In genomic region chr16:69727916-69728270, GRCh38 we compare ENCODE assay signal across 11 cellular contexts. TPM values are rescaled to one million over a fixed set of nuclear protein-coding genes. Genes with fewer than 3 reads are reported as not detected.
DNase-seq lines count a peak whose midpoint lies in the region; ATAC-seq and TF ChIP-seq lines count a peak whose summit lies in the region.
"Had no signal": no experiment of that assay in that cellular context is flagged by ENCODE, and none has a peak within 500 bp of the region (broad histone marks: within the 10 kb centered on the region; RNA-seq: fewer than 3 reads in every experiment).

No MANE protein-coding gene starts in this region.

- no peak for ATAC-seq in RWPE2 (ENCODE audit: low read depth)
- ATAC-seq in GM21360 (IDR thresholded peaks at IDR 0.05; ENCODE audit: unreplicated experiment) = no peak
- ATAC-seq in GM21423 (IDR thresholded peaks at IDR 0.05; ENCODE audit: unreplicated experiment) = no peak
- ATAC-seq: CD8-positive, alpha-beta T cell had no signal

- H3K4me3 ChIP-seq in RWPE2 (ENCODE audit: severe bottlenecking) (no peak overlapping the region), right atrium auricular region (no peak overlapping the region)

- H3K27ac ChIP-seq in RWPE2 (ENCODE audit: poor library complexity, severe bottlenecking) (peak overlapping the region; percentile 86), right atrium auricular region (peak overlapping the region; percentile 68 to 82), substantia nigra (ENCODE audit: low read depth, low read length, poor library complexity, severe bottlenecking) (peak overlapping the region; percentile 89)

- DNase-seq in activated CD4-positive, alpha-beta T cell treated with anti-CD3 and anti-CD28 coated beads, Interleukin-2, amount 10 ng/mL, durations not matched to agents 24 days and 14 days = no peak
- DNase-seq in activated CD4-positive, alpha-beta T cell treated with anti-CD3 and anti-CD28 coated beads for 48 hours = no peak
- no peak for DNase-seq in RWPE2 (ENCODE audit: low spot score)
- no peak for DNase-seq in right atrium auricular region (ENCODE audit: low spot score)
- peak in 40 of 49 donors; percentile 2 to 76 (median 46) for DNase-seq in substantia nigra (lab: John Stamatoyannopoulos, UW)
- DNase-seq in COLO829 (ENCODE audit: low spot score) = no peak
- DNase-seq: CD8-positive, alpha-beta T cell; GOT3; NCI-H2171 treated with DMSO at 0.1 percent for 48 hours had no signal

- peak overlapping the region; percentile 93 for H3K4me3 Mint-ChIP-seq in activated CD4-positive, alpha-beta T cell treated with anti-CD3 and anti-CD28 coated beads, Interleukin-2, amount 10 ng/mL, durations not matched to agents 24 days and 14 days

- intact Hi-C loops in activated CD4-positive, alpha-beta T cell treated with anti-CD3 and anti-CD28 coated beads, Interleukin-2, amount 10 ng/mL, durations not matched to agents 24 days and 14 days (cut with micrococcal nuclease) = loop anchor here (2.0 kb wide), 1 partner anchor 27 kb away; the partner anchor contains the start of gene NOB1

- H3K27ac Mint-ChIP-seq in activated CD4-positive, alpha-beta T cell treated with anti-CD3 and anti-CD28 coated beads, Interleukin-2, amount 10 ng/mL, durations not matched to agents 24 days and 14 days = peak overlapping the region; percentile 98
- H3K27ac Mint-ChIP-seq: CD8-positive, alpha-beta T cell had no signal

- H3K9me3 ChIP-seq in RWPE2 (ENCODE audit: severe bottlenecking) (no peaks in the 10 kb centered on the region), right atrium auricular region (no peaks in the 10 kb centered on the region)

- TF ChIP-seq CTCF in RWPE2 (IDR thresholded peaks at IDR 0.05; ENCODE audit: poor library complexity, severe bottlenecking) = no peak
- TF ChIP-seq CTCF in right atrium auricular region (IDR thresholded peaks at IDR 0.05) = no peak

- no peaks in the 10 kb centered on the region for H3K27me3 Mint-ChIP-seq in activated CD4-positive, alpha-beta T cell treated with anti-CD3 and anti-CD28 coated beads, Interleukin-2, amount 10 ng/mL, durations not matched to agents 24 days and 14 days

- no peaks in the 10 kb centered on the region for H3K9me3 Mint-ChIP-seq in activated CD4-positive, alpha-beta T cell treated with anti-CD3 and anti-CD28 coated beads, Interleukin-2, amount 10 ng/mL, durations not matched to agents 24 days and 14 days
- H3K9me3 Mint-ChIP-seq: CD8-positive, alpha-beta T cell had no signal

- H3K36me3 ChIP-seq in RWPE2 (ENCODE audit: low read depth) (peaks cover 7% of the 10 kb centered on the region; the same call in 1 of the 2 replicates), right atrium auricular region (no peaks in the 10 kb centered on the region)

- peaks cover 2% of the 10 kb centered on the region for H3K36me3 Mint-ChIP-seq in activated CD4-positive, alpha-beta T cell treated with anti-CD3 and anti-CD28 coated beads, Interleukin-2, amount 10 ng/mL, durations not matched to agents 24 days and 14 days (ENCODE audit: low read depth)

- H3K4me1 ChIP-seq in RWPE2 (ENCODE audit: insufficient read depth, poor library complexity, severe bottlenecking) (peaks cover 23% of the 10 kb centered on the region), right atrium auricular region (peaks cover 0 to 40% of the 10 kb centered on the region in 2 donors)

- peaks cover 36% of the 10 kb centered on the region for H3K4me1 Mint-ChIP-seq in activated CD4-positive, alpha-beta T cell treated with anti-CD3 and anti-CD28 coated beads, Interleukin-2, amount 10 ng/mL, durations not matched to agents 24 days and 14 days

- H3K27me3 ChIP-seq in RWPE2 (ENCODE audit: insufficient read depth, poor library complexity, severe bottlenecking) (no peaks in the 10 kb centered on the region), right atrium auricular region (no peaks in the 10 kb centered on the region)

RNA-seq across cellular contexts. Expression of gene NQO1, which starts 1.5 kb away (rescaled TPM):
- total RNA-seq in activated CD4-positive, alpha-beta T cell treated with anti-CD3 and anti-CD28 coated beads, Interleukin-2, amount 10 ng/mL, durations not matched to agents 24 days and 14 days = 9.2 and 9.8 TPM in 2 replicates
- total RNA-seq in right atrium auricular region = 10 to 100 TPM; 41.8 to 62.9 TPM

RNA-seq across cellular contexts. Expression of gene NOB1, which starts 26.8 kb away (rescaled TPM):
- 127 and 129 TPM in 2 replicates for total RNA-seq in activated CD4-positive, alpha-beta T cell treated with anti-CD3 and anti-CD28 coated beads, Interleukin-2, amount 10 ng/mL, durations not matched to agents 24 days and 14 days
- 10 to 100 TPM; 12.9 to 22.2 TPM for total RNA-seq in right atrium auricular region

RNA-seq across cellular contexts. Expression of gene WWP2, which starts 34.2 kb away (rescaled TPM):
- total RNA-seq in activated CD4-positive, alpha-beta T cell treated with anti-CD3 and anti-CD28 coated beads, Interleukin-2, amount 10 ng/mL, durations not matched to agents 24 days and 14 days = 51.7 and 57.5 TPM in 2 replicates
- total RNA-seq in right atrium auricular region = 10 to 100 TPM; 16.1 to 21.2 TPM

Comparison
In these comparisons a context has a peak if more than half of its experiments do, and no peak if none do; other contexts are left out.
1. DNase-seq: peak in substantia nigra (40 of 49); none in activated CD4-positive, alpha-beta T cell treated with anti-CD3 and anti-CD28 coated beads, Interleukin-2, amount 10 ng/mL, durations not matched to agents 24 days and 14 days (single experiment), activated CD4-positive, alpha-beta T cell treated with anti-CD3 and anti-CD28 coated beads for 48 hours (single experiment), RWPE2 (single experiment), right atrium auricular region (single experiment) and COLO829 (single experiment).
2. Peak in every context shown above with its lines, with median percentiles within 50 percentile points of each other: H3K27ac ChIP-seq.